In genomic region chr6:111087106-111087835, GRCh38 we compare ENCODE assay signal across 8 cellular contexts. TPM values are rescaled to one million over a fixed set of nuclear protein-coding genes. Genes with fewer than 3 reads are reported as not detected.
DNase-seq lines count a peak whose midpoint lies in the region; ATAC-seq and TF ChIP-seq lines count a peak whose summit lies in the region.

A gene with protein sequence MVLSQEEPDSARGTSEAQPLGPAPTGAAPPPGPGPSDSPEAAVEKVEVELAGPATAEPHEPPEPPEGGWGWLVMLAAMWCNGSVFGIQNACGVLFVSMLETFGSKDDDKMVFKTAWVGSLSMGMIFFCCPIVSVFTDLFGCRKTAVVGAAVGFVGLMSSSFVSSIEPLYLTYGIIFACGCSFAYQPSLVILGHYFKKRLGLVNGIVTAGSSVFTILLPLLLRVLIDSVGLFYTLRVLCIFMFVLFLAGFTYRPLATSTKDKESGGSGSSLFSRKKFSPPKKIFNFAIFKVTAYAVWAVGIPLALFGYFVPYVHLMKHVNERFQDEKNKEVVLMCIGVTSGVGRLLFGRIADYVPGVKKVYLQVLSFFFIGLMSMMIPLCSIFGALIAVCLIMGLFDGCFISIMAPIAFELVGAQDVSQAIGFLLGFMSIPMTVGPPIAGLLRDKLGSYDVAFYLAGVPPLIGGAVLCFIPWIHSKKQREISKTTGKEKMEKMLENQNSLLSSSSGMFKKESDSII (plus strand): TSS chr6:111087503. CDS start chr6:111087753, 250 bp downstream.

- H3K27me3 ChIP-seq in muscle layer of colon (ENCODE audit: control insufficient read depth in 1 of 2, insufficient read depth in 2 of 2, low read length in 2 of 2): peaks cover 13 to 26% of the 10 kb centered on the region in 2 donors

- peaks cover 13% of the 10 kb centered on the region for H3K4me1 Mint-ChIP-seq in endothelial cell (ENCODE audit: unreplicated experiment)

- H3K27me3 Mint-ChIP-seq in endothelial cell (ENCODE audit: unreplicated experiment): peaks cover 2% of the 10 kb centered on the region

- no peaks in the 10 kb centered on the region for H3K9me3 Mint-ChIP-seq in endothelial cell (ENCODE audit: unreplicated experiment)

- no peak within 1 kb of the TSS for H3K9ac ChIP-seq in muscle layer of colon (ENCODE audit: low read length)

- ATAC-seq in GM19324 (IDR thresholded peaks at IDR 0.05; ENCODE audit: low FRiP score, unreplicated experiment): peak; percentile 85
- peak; percentile 72 for ATAC-seq in HG03457 (IDR thresholded peaks at IDR 0.05; ENCODE audit: unreplicated experiment)

- no peaks in the 10 kb centered on the region for H3K9me3 ChIP-seq in muscle layer of colon (ENCODE audit: low read length)

- H3K4me3 ChIP-seq in muscle layer of colon (ENCODE audit: low read depth in 1 of 2, low read length in 2 of 2): peak within 1 kb of the TSS; percentile 42 to 66

- peak; percentile 64 for DNase-seq in CD1c-positive myeloid dendritic cell (ENCODE audit: extremely low spot score)
- DNase-seq in NCI-H774 (lab: John Stamatoyannopoulos, UW): peak; percentile 91
- peak; percentile 45 to 56 (median 54) for DNase-seq in activated CD8-positive, alpha-beta memory T cell treated with anti-CD3 and anti-CD28 coated beads for 48 hours (ENCODE audit: low read depth in 2 of 3, low spot score in 2 of 3)
- peak; percentile 56 for DNase-seq in endothelial cell (ENCODE audit: low spot score)
- peak; percentile 53 for DNase-seq in stimulated activated CD8-positive, alpha-beta memory T cell treated with anti-CD3 and anti-CD28 coated beads, Interleukin-7, amount 100 ng/mL, for 24 hours (ENCODE audit: low read depth)

- H3K36me3 ChIP-seq in muscle layer of colon (ENCODE audit: insufficient read depth, low read length): no peaks in the 10 kb centered on the region

- H3K27ac Mint-ChIP-seq in endothelial cell (ENCODE audit: unreplicated experiment): no peak within 1 kb of the TSS

- no peak for TF ChIP-seq CTCF in endothelial cell (IDR thresholded peaks at IDR 0.05; ENCODE audit: unreplicated experiment)

- peak within 1 kb of the TSS; percentile 87 for H3K4me3 Mint-ChIP-seq in endothelial cell (ENCODE audit: unreplicated experiment)

- H3K27ac ChIP-seq in muscle layer of colon (ENCODE audit: low read depth, low read length): peak within 1 kb of the TSS; percentile 1

- H3K36me3 Mint-ChIP-seq in endothelial cell (ENCODE audit: low read depth, unreplicated experiment): no peaks in the 10 kb centered on the region

- H3K4me1 ChIP-seq in muscle layer of colon (ENCODE audit: insufficient read depth, low read length): peaks cover 7% of the 10 kb centered on the region

RNA-seq across cellular contexts. Expression of the gene that starts here (rescaled TPM):
- 2.4 TPM for total RNA-seq in endothelial cell (ENCODE audit: unreplicated experiment)

Comparison
In these comparisons a context has a peak if more than half of its experiments do, and no peak if none do; other contexts are left out.
1. Peak in every context shown above with its lines: DNase-seq, ATAC-seq, H3K4me3 ChIP-seq and H3K27ac ChIP-seq.